ENCODE assay signal across 7 cellular contexts in the genomic region with DNA sequence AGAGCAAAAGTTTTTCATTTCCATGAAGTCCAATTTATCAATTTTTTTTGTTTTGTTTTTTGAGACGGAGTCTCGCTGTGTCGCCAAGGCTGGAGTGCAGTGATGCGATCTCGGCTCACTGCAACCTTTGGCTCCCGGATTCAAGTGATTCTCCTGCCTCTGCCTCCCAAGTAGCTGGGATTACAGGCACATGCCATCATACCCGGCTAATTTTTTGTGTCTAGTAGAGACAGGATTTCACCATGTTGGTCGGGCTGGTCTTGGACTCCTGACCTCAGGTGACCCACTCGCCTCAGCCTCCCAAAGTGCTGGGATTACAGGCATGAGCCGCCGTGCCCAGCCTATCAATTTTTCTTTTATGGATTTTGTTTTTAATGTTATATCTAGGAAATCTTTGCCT. TPM values are rescaled to one million over a fixed set of nuclear protein-coding genes. Genes with fewer than 3 reads are reported as not detected.
DNase-seq lines count a peak whose midpoint lies in the region; ATAC-seq, FAIRE-seq and TF ChIP-seq lines count a peak whose summit lies in the region.
"Not testable (repeated sequence)": the region's sequence is repeated elsewhere in the genome, so short reads cannot be mapped to it uniquely, and the experiment has no call there.
"Had no signal": no experiment of that assay in that cellular context is flagged by ENCODE, and none has a peak within 500 bp of the region (broad histone marks: within the 10 kb centered on the region; RNA-seq: fewer than 3 reads in every experiment).

No MANE protein-coding gene starts in this region.

- H3K9ac ChIP-seq in astrocyte (ENCODE audit: low read length); trophoblast cell (ENCODE audit: low read length): not testable (repeated sequence)

- not testable (repeated sequence) for H2AK5ac ChIP-seq in trophoblast cell (ENCODE audit: low read length)

- H3K4me2 ChIP-seq in GM23338: peak overlapping the region; percentile 13; the same call in 1 of the 2 replicates
- H3K4me2 ChIP-seq in astrocyte (ENCODE audit: low read length); trophoblast cell (ENCODE audit: low read length): not testable (repeated sequence)

- TF ChIP-seq CTCF in GM23338 (conservative IDR thresholded peaks at IDR 0.05; ENCODE audit: low read depth in 2 of 2); astrocyte (IDR thresholded peaks at IDR 0.05; ENCODE audit: insufficient read depth, low read depth, low read length); nephron progenitor cell (IDR thresholded peaks at IDR 0.05): not testable (repeated sequence)

- not testable (repeated sequence) for H3K27me3 ChIP-seq in GM23338 (ENCODE audit: insufficient read depth); astrocyte (ENCODE audit: insufficient read depth, low read length); trophoblast cell (ENCODE audit: insufficient read depth, low read length)

- not testable (repeated sequence) for H3K9me3 ChIP-seq in astrocyte (ENCODE audit: insufficient read depth, low read depth, low read length); trophoblast cell (ENCODE audit: insufficient read depth, low read depth, low read length)

- not testable (repeated sequence) for H4K12ac ChIP-seq in trophoblast cell (ENCODE audit: low read depth, low read length)

- H2BK5ac ChIP-seq in trophoblast cell (ENCODE audit: low read depth, low read length, poor library complexity): not testable (repeated sequence)

- not testable (repeated sequence) for H2BK12ac ChIP-seq in trophoblast cell (ENCODE audit: low read length)

- peaks cover 12% of the 10 kb centered on the region for H3K4me1 ChIP-seq in GM23338 (ENCODE audit: insufficient read depth)
- not testable (repeated sequence) for H3K4me1 ChIP-seq in astrocyte (ENCODE audit: insufficient read depth, low read length); trophoblast cell (ENCODE audit: control insufficient read depth in 1 of 2, insufficient read depth in 2 of 2, low read length in 2 of 2)

- H3K4ac ChIP-seq in trophoblast cell (ENCODE audit: low read depth, low read length): not testable (repeated sequence)

- H3K23ac ChIP-seq in trophoblast cell (ENCODE audit: low read length): not testable (repeated sequence)

- H3K4me3 ChIP-seq in GM23338; astrocyte (ENCODE audit: insufficient read depth, low read depth, low read length); trophoblast cell (ENCODE audit: low read depth, low read length): not testable (repeated sequence)

- not testable (repeated sequence) for H3K4me1 Mint-ChIP-seq in GM23338; astrocyte (ENCODE audit: low read depth, unreplicated experiment); nephron progenitor cell

- H3K18ac ChIP-seq in trophoblast cell (ENCODE audit: low read length): not testable (repeated sequence)

- H3K27ac ChIP-seq in GM23338 (ENCODE audit: low read depth); astrocyte (ENCODE audit: low read depth, low read length); trophoblast cell (ENCODE audit: low read depth, low read length): not testable (repeated sequence)

- not testable (repeated sequence) for H4K91ac ChIP-seq in trophoblast cell (ENCODE audit: low read depth, low read length)

- not testable (repeated sequence) for DNase-seq in GM23338 (ENCODE audit: low spot score); astrocyte (ENCODE audit: low read depth); nephron progenitor cell
- DNase-seq in NCI-H82 (lab: John Stamatoyannopoulos, UW): peak; percentile 4
- DNase-seq in kidney tubule cell (ENCODE audit: low spot score): peak; percentile 31
- DNase-seq in trophoblast cell: peak; percentile 79 to 87

- not testable (repeated sequence) for H4K20me1 ChIP-seq in GM23338 (replicated peaks; ENCODE audit: insufficient read depth)
- peaks cover 35% of the 10 kb centered on the region for H4K20me1 ChIP-seq in astrocyte (ENCODE audit: insufficient read depth, low read length)

- not testable (repeated sequence) for H3K27me3 Mint-ChIP-seq in GM23338 (ENCODE audit: insufficient read depth, low read depth, poor library complexity); astrocyte (ENCODE audit: low read depth, unreplicated experiment); nephron progenitor cell (ENCODE audit: low read depth, poor library complexity)

- not testable (repeated sequence) for H3K9me2 ChIP-seq in GM23338 (ENCODE audit: insufficient read depth)

- not testable (repeated sequence) for H3K79me1 ChIP-seq in trophoblast cell (ENCODE audit: low read length)

- H3K27ac Mint-ChIP-seq in GM23338: not testable (repeated sequence)
- H3K27ac Mint-ChIP-seq in astrocyte (ENCODE audit: unreplicated experiment) (peak overlapping the region; percentile 69), nephron progenitor cell (peak overlapping the region; percentile 12)

- H2BK120ac ChIP-seq in trophoblast cell (ENCODE audit: insufficient read depth, low read length, poor library complexity): not testable (repeated sequence)

- not testable (repeated sequence) for H3K36me3 ChIP-seq in GM23338 (ENCODE audit: insufficient read depth)
- H3K36me3 ChIP-seq in astrocyte (ENCODE audit: insufficient read depth, low read length) (peaks cover 17% of the 10 kb centered on the region), trophoblast cell (ENCODE audit: control insufficient read depth in 1 of 2, insufficient read depth in 2 of 2, low read length in 2 of 2) (peaks cover 9 to 12% of the 10 kb centered on the region in 2 experiments)

- H2AFZ ChIP-seq in GM23338; astrocyte (ENCODE audit: low read depth, low read length); trophoblast cell (ENCODE audit: insufficient read depth, low read length, poor library complexity): not testable (repeated sequence)

- not testable (repeated sequence) for H3K4me3 Mint-ChIP-seq in GM23338; astrocyte (ENCODE audit: unreplicated experiment); nephron progenitor cell

- ATAC-seq in GM23338: not testable (repeated sequence)

- no CpG with 5 or more reads among the region's 11 CpGs for WGBS in trophoblast cell (ENCODE audit: extremely low coverage, insufficient coverage, insufficient read length)

- not testable (repeated sequence) for H3K14ac ChIP-seq in trophoblast cell (ENCODE audit: low read length)

- H3K9me3 Mint-ChIP-seq in GM23338; astrocyte (ENCODE audit: unreplicated experiment); nephron progenitor cell: not testable (repeated sequence)

- H3K79me2 ChIP-seq in GM23338 (replicated peaks; ENCODE audit: insufficient read depth) (peaks cover 26% of the 10 kb centered on the region), astrocyte (ENCODE audit: insufficient read depth, low read length) (peaks cover 79% of the 10 kb centered on the region)
- H3K79me2 ChIP-seq in trophoblast cell (ENCODE audit: control insufficient read depth, insufficient read depth, low read length, poor library complexity): not testable (repeated sequence)

- H3K36me3 Mint-ChIP-seq in GM23338 (ENCODE audit: low read depth); astrocyte (ENCODE audit: low read depth, unreplicated experiment): not testable (repeated sequence)
- H3K36me3 Mint-ChIP-seq in nephron progenitor cell (ENCODE audit: low read depth): peaks cover 53% of the 10 kb centered on the region

- H4K8ac ChIP-seq in trophoblast cell (ENCODE audit: low read depth, low read length): not testable (repeated sequence)

- not testable (repeated sequence) for FAIRE-seq in astrocyte (lab: Jason Lieb, UNC)

- not testable (repeated sequence) for H3F3A ChIP-seq in GM23338 (replicated peaks; ENCODE audit: low read depth)

RNA-seq across cellular contexts. Expression of a gene that starts 27.7 kb away (rescaled TPM):
- total RNA-seq in GM23338 (2014; rRNA removed; shearing (Covaris generic)): 13.3 and 18.5 TPM in 2 replicates
- 28.9 and 31.0 TPM in 2 replicates for polyA plus RNA-seq in GM23338 (2016; fragmentation: Nextera tagmentation; extraction: Ambion mirVana)
- total RNA-seq in astrocyte: 83.0 and 91.9 TPM in 2 replicates
- 20.2 and 20.9 TPM in 2 replicates for polyA plus RNA-seq in trophoblast cell (2013)
- total RNA-seq: CD8-positive, alpha-beta T cell had no signal
